24 cellular contexts compared by ENCODE assay signal in the genomic region with DNA sequence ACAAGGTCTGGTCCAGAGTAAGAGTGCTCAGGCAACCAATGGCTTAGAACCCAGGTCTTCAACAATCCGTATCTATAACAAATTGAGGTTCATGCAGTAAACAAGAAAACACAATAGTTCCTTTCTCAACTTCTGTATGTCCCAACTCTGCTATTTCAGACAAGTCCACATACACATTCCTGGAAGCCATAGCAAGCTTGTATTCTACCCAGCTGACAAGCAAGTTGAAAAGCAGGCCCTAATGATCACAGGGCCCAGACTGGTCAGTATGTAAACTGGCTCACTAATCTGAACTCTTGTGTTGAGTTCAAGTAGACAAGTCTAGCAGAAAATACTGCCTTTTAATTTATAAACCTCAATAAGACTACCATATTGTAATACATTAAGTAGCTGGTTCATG.
"Had no signal": no experiment of that assay in that cellular context is flagged by ENCODE, and none has a peak within 500 bp of the region (broad histone marks: within the 10 kb centered on the region; RNA-seq: fewer than 3 reads in every experiment).

No MANE protein-coding gene starts in this region.

- H3K9me3 ChIP-seq: right atrium auricular region, suprapubic skin, upper lobe of left lung had no signal

- H3K27ac ChIP-seq: brain microvascular endothelial cell, foreskin keratinocyte, heart left ventricle, parathyroid adenoma, right atrium auricular region, suprapubic skin, upper lobe of left lung had no signal

- FAIRE-seq: small intestine had no signal

- H3K36me3 ChIP-seq: brain microvascular endothelial cell, right atrium auricular region, suprapubic skin, upper lobe of left lung had no signal

- H2AFZ ChIP-seq: parathyroid adenoma had no signal

- ATAC-seq: activated CD4-positive, CD25-positive, alpha-beta regulatory T cell treated with anti-CD3 and anti-CD28 coated beads, Interleukin-2, amount 50 U/mL, for 24 hours; foreskin keratinocyte; heart left ventricle; left colon; naive thymus-derived CD4-positive, alpha-beta T cell; stimulated activated naive CD8-positive, alpha-beta T cell treated with anti-CD3 and anti-CD28 coated beads, Interleukin-15, Interleukin-2, amounts not matched to agents 100 U/mL and 50 U/mL, for 24 hours; T-cell had no signal

- H3K27me3 ChIP-seq: brain microvascular endothelial cell, foreskin keratinocyte, heart left ventricle, right atrium auricular region, suprapubic skin, upper lobe of left lung had no signal

- H3K4me3 Mint-ChIP-seq: activated naive CD8-positive, alpha-beta T cell treated with anti-CD3 and anti-CD28 coated beads, Interleukin-2, amount 10 ng/mL, durations not matched to agents 7 days and 5 days; activated T-helper 1 cell treated with anti-CD3 and anti-CD28 coated beads, Interleukin-12 subunit alpha, Interleukin-12 subunit beta, Interleukin-2, Interleukin-4 antibody, amounts not matched to agents 30 ng/mL and 10 ng/mL and 1 ng/mL, durations not matched to agents 14 hours and 24 hours and 36 hours; dendritic cell treated with granulocyte-macrophage colony-stimulating factor and Interleukin-4, amounts not matched to agents 40 ng/mL and 50 ng/mL, for 4 days; naive thymus-derived CD4-positive, alpha-beta T cell; T-cell had no signal

- H3K27ac Mint-ChIP-seq: activated naive CD8-positive, alpha-beta T cell treated with anti-CD3 and anti-CD28 coated beads, Interleukin-2, amount 10 ng/mL, durations not matched to agents 7 days and 5 days; activated T-helper 1 cell treated with anti-CD3 and anti-CD28 coated beads, Interleukin-12 subunit alpha, Interleukin-12 subunit beta, Interleukin-2, Interleukin-4 antibody, amounts not matched to agents 30 ng/mL and 10 ng/mL and 1 ng/mL, durations not matched to agents 14 hours and 24 hours and 36 hours; dendritic cell treated with granulocyte-macrophage colony-stimulating factor and Interleukin-4, amounts not matched to agents 40 ng/mL and 50 ng/mL, for 4 days; naive thymus-derived CD4-positive, alpha-beta T cell; T-cell had no signal

- H3K9ac ChIP-seq: parathyroid adenoma had no signal

- H3K27me3 Mint-ChIP-seq: activated naive CD8-positive, alpha-beta T cell treated with anti-CD3 and anti-CD28 coated beads, Interleukin-2, amount 10 ng/mL, durations not matched to agents 7 days and 5 days; dendritic cell treated with granulocyte-macrophage colony-stimulating factor and Interleukin-4, amounts not matched to agents 40 ng/mL and 50 ng/mL, for 4 days; naive thymus-derived CD4-positive, alpha-beta T cell; T-cell had no signal

- H3K9me3 Mint-ChIP-seq: dendritic cell treated with granulocyte-macrophage colony-stimulating factor and Interleukin-4, amounts not matched to agents 40 ng/mL and 50 ng/mL, for 4 days; T-cell had no signal

- H3K4me3 ChIP-seq: heart left ventricle, lung, right atrium auricular region, suprapubic skin, upper lobe of left lung had no signal

- DNase-seq: activated CD4-positive, alpha-beta T cell treated with anti-CD3 and anti-CD28 coated beads, Interleukin-2, amount 50 U/mL, for 1 hour; activated naive CD4-positive, alpha-beta T cell; activated naive CD8-positive, alpha-beta T cell treated with anti-CD3 and anti-CD28 coated beads, Interleukin-2, amount 10 ng/mL, durations not matched to agents 7 days and 5 days; anterior cingulate cortex; brain microvascular endothelial cell; effector memory CD4-positive, alpha-beta T cell; foreskin keratinocyte; heart left ventricle; left colon; naive thymus-derived CD4-positive, alpha-beta T cell; small intestine; stimulated activated CD4-positive, alpha-beta T cell treated with anti-CD3 and anti-CD28 coated beads, Interleukin-4, amount 100 ng/mL, for 4 hours; stimulated activated CD8-positive, alpha-beta memory T cell treated with anti-CD3 and anti-CD28 coated beads, Interleukin-4, amount 100 ng/mL, for 48 hours; stimulated activated naive CD8-positive, alpha-beta T cell treated with anti-CD3 and anti-CD28 coated beads, Interleukin-15, Interleukin-2, amounts not matched to agents 100 U/mL and 50 U/mL, for 24 hours; T-cell; T1000; upper lobe of left lung had no signal
